8 cellular contexts compared by ENCODE assay signal in the genomic region with DNA sequence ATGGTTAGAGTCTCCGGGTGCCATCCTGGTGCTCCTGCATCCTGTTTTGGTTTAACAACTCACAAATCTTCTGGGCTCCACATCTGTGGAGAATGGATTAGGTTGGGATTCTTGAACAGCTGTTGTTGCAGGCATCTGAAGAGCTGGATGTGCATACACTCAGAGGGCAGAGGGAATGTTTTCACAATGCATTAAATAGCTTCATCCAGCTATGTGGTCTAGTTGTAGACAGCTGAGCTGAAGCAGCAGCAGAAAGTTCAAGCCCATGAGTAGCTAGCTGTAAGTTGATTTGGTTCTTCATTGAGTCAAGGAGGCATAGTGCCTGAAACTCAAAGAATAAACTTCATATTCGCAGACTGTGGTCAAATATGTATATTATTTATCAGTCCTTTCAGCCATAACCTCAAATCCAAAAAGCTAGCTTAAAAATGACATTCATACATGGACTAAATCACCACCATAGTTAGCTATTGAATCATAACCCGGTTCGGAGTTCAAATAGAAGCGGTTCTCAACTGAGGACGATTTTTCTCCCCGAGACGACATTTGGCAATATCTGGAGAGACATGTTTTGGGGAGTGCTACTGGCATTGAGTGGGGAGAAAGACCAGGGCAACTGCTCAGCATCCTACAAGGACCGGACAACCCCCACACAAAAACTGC. TPM values are rescaled to one million over a fixed set of nuclear protein-coding genes. Genes with fewer than 3 reads are reported as not detected.
DNase-seq lines count a peak whose midpoint lies in the region; ATAC-seq and TF ChIP-seq lines count a peak whose summit lies in the region.

No MANE protein-coding gene starts in this region.

- H3K27me3 Mint-ChIP-seq in activated T-cell treated with anti-CD3 and anti-CD28 coated beads, Interleukin-2, amount 50 U/mL, for 4 hours (ENCODE audit: low read depth), result no peaks in the 10 kb centered on the region
- H3K27me3 Mint-ChIP-seq in activated T-helper 2 cell treated with anti-CD3 and anti-CD28 coated beads, Interferon-gamma antibody, Interleukin-2, Interleukin-4, amounts not matched to agents 10 μg/mL and 5 μg/mL and 100 μg/mL, durations not matched to agents 14 hours and 24 hours and 36 hours (ENCODE audit: low read depth), result no peaks in the 10 kb centered on the region

- H3K4me3 ChIP-seq in transverse colon, result peak overlapping the region in 3 of 4 donors; percentile 84 to 97 (median 96)

- no peak for ATAC-seq in activated T-cell treated with anti-CD3 and anti-CD28 coated beads, Interleukin-2, amount 50 U/mL, for 4 hours
- ATAC-seq in GM21528 (IDR thresholded peaks at IDR 0.05; ENCODE audit: low FRiP score, unreplicated experiment), result no peak

- H3K27ac Mint-ChIP-seq in activated T-helper 2 cell treated with anti-CD3 and anti-CD28 coated beads, Interferon-gamma antibody, Interleukin-2, Interleukin-4, amounts not matched to agents 10 μg/mL and 5 μg/mL and 100 μg/mL, durations not matched to agents 14 hours and 24 hours and 36 hours, result peak overlapping the region; percentile 99

- no peak for TF ChIP-seq CTCF in transverse colon (IDR thresholded peaks at IDR 0.05)

- H3K4me1 ChIP-seq in transverse colon, result peaks cover 8 to 59% (median 42%) of the 10 kb centered on the region in 4 donors

- no peaks in the 10 kb centered on the region for H3K36me3 ChIP-seq in transverse colon

- TF ChIP-seq EP300 in transverse colon (IDR thresholded peaks at IDR 0.05; ENCODE audit: low read depth), result no peak

- no peak for TF ChIP-seq POLR2A in transverse colon (IDR thresholded peaks at IDR 0.05)

- H3K9me3 ChIP-seq in transverse colon, result no peaks in the 10 kb centered on the region

- DNase-seq in activated T-cell treated with anti-CD3 and anti-CD28 coated beads, Interleukin-2, amount 50 U/mL, for 4 hours, result no peak
- no peak for DNase-seq in activated T-cell treated with anti-CD3 and anti-CD28 coated beads, Interleukin-2, amount 50 U/mL, for 48 hours
- DNase-seq in activated T-helper 2 cell treated with anti-CD3 and anti-CD28 coated beads, Interferon-gamma antibody, Interleukin-2, Interleukin-4, amounts not matched to agents 10 μg/mL and 5 μg/mL and 100 μg/mL, durations not matched to agents 14 hours and 24 hours and 36 hours (ENCODE audit: low spot score), result no peak
- DNase-seq in transverse colon, result no peak
- DNase-seq in AG08395 (ENCODE audit: low spot score), result no peak
- DNase-seq in mesenteric fat pad (ENCODE audit: low spot score), result no peak

- in situ Hi-C loops in transverse colon (cut with MboI; ENCODE audit: low pct_ligation_motif_present in 1 of 4, low pct_unique_long_range_greater_than_20kb in 1 of 4, low sequenced_read_pairs in 3 of 4), result no loop called here

- intact Hi-C loops in activated T-helper 2 cell treated with anti-CD3 and anti-CD28 coated beads, Interferon-gamma antibody, Interleukin-2, Interleukin-4, amounts not matched to agents 10 μg/mL and 5 μg/mL and 100 μg/mL, durations not matched to agents 14 hours and 24 hours and 36 hours (cut with micrococcal nuclease), result loop anchor here (5.0 kb wide), 1 partner anchor 49 kb away; a partner anchor contains a TSS
- intact Hi-C loops in transverse colon (cut with DNase I; ENCODE audit: low total_unique reads), result no loop called here

- H3K4me3 Mint-ChIP-seq in activated T-cell treated with anti-CD3 and anti-CD28 coated beads, Interleukin-2, amount 50 U/mL, for 4 hours, result peak overlapping the region; percentile 91
- peak overlapping the region; percentile 95 for H3K4me3 Mint-ChIP-seq in activated T-helper 2 cell treated with anti-CD3 and anti-CD28 coated beads, Interferon-gamma antibody, Interleukin-2, Interleukin-4, amounts not matched to agents 10 μg/mL and 5 μg/mL and 100 μg/mL, durations not matched to agents 14 hours and 24 hours and 36 hours (ENCODE audit: low read depth)

- 44% methylated on average over 9 of the region's 9 CpGs; no CpG with 5 or more reads in 1 of the 2 donors for WGBS in transverse colon (ENCODE audit: low coverage in 1 of 2), 2 donors

- H3K27ac ChIP-seq in layer of hippocampus (ENCODE audit: low read depth, low read length), result peak overlapping the region; percentile 93
- H3K27ac ChIP-seq in transverse colon, result peak overlapping the region; percentile 81 to 87 (median 83)

- peaks cover 3% of the 10 kb centered on the region for H3K36me3 Mint-ChIP-seq in activated T-cell treated with anti-CD3 and anti-CD28 coated beads, Interleukin-2, amount 50 U/mL, for 4 hours (ENCODE audit: insufficient read depth)
- H3K36me3 Mint-ChIP-seq in activated T-helper 2 cell treated with anti-CD3 and anti-CD28 coated beads, Interferon-gamma antibody, Interleukin-2, Interleukin-4, amounts not matched to agents 10 μg/mL and 5 μg/mL and 100 μg/mL, durations not matched to agents 14 hours and 24 hours and 36 hours (ENCODE audit: low read depth), result peaks cover 26% of the 10 kb centered on the region

- no peaks in the 10 kb centered on the region for H3K9me3 Mint-ChIP-seq in activated T-cell treated with anti-CD3 and anti-CD28 coated beads, Interleukin-2, amount 50 U/mL, for 4 hours
- no peaks in the 10 kb centered on the region for H3K9me3 Mint-ChIP-seq in activated T-helper 2 cell treated with anti-CD3 and anti-CD28 coated beads, Interferon-gamma antibody, Interleukin-2, Interleukin-4, amounts not matched to agents 10 μg/mL and 5 μg/mL and 100 μg/mL, durations not matched to agents 14 hours and 24 hours and 36 hours

- no peaks in the 10 kb centered on the region for H3K27me3 ChIP-seq in layer of hippocampus (ENCODE audit: control insufficient read depth, insufficient read depth, low read length)
- no peaks in the 10 kb centered on the region for H3K27me3 ChIP-seq in transverse colon

- peaks cover 66% of the 10 kb centered on the region for H3K4me1 Mint-ChIP-seq in activated T-cell treated with anti-CD3 and anti-CD28 coated beads, Interleukin-2, amount 50 U/mL, for 4 hours (ENCODE audit: low read depth)
- H3K4me1 Mint-ChIP-seq in activated T-helper 2 cell treated with anti-CD3 and anti-CD28 coated beads, Interferon-gamma antibody, Interleukin-2, Interleukin-4, amounts not matched to agents 10 μg/mL and 5 μg/mL and 100 μg/mL, durations not matched to agents 14 hours and 24 hours and 36 hours (ENCODE audit: low read depth), result peaks cover 54% of the 10 kb centered on the region

RNA-seq across cellular contexts. Expression of a gene that starts 0.9 kb away (rescaled TPM):
- 10 to 100 TPM; 30.6 to 42.7 (median 38.8) TPM for total RNA-seq in activated T-cell treated with anti-CD3 and anti-CD28 coated beads, Interleukin-2, amount 50 U/mL, for 4 hours
- total RNA-seq in activated T-helper 2 cell treated with anti-CD3 and anti-CD28 coated beads, Interferon-gamma antibody, Interleukin-2, Interleukin-4, amounts not matched to agents 10 μg/mL and 5 μg/mL and 100 μg/mL, durations not matched to agents 14 hours and 24 hours and 36 hours, result 53.3 and 59.9 TPM in 2 replicates
- 100 to 1,000 TPM in 3 of 4 donors, 10 to 100 TPM in 1; 96.1 to 189 (median 115) TPM for total RNA-seq in transverse colon
- 29.8 TPM for total RNA-seq in mesenteric fat pad

RNA-seq across cellular contexts. Expression of a gene that starts 2.2 kb away (rescaled TPM):
- total RNA-seq in activated T-cell treated with anti-CD3 and anti-CD28 coated beads, Interleukin-2, amount 50 U/mL, for 4 hours, result 10 to 100 TPM; 43.0 to 51.8 (median 49.0) TPM
- 71.1 and 72.3 TPM in 2 replicates for total RNA-seq in activated T-helper 2 cell treated with anti-CD3 and anti-CD28 coated beads, Interferon-gamma antibody, Interleukin-2, Interleukin-4, amounts not matched to agents 10 μg/mL and 5 μg/mL and 100 μg/mL, durations not matched to agents 14 hours and 24 hours and 36 hours
- total RNA-seq in transverse colon, result 10 to 100 TPM; 25.3 to 64.0 (median 44.0) TPM
- total RNA-seq in mesenteric fat pad, result 54.2 TPM

RNA-seq across cellular contexts. Expression of a gene that starts 50.0 kb away (rescaled TPM):
- total RNA-seq in activated T-cell treated with anti-CD3 and anti-CD28 coated beads, Interleukin-2, amount 50 U/mL, for 4 hours, result 1 to 10 TPM; 5.9 to 6.8 (median 6.4) TPM
- 24.8 and 25.2 TPM in 2 replicates for total RNA-seq in activated T-helper 2 cell treated with anti-CD3 and anti-CD28 coated beads, Interferon-gamma antibody, Interleukin-2, Interleukin-4, amounts not matched to agents 10 μg/mL and 5 μg/mL and 100 μg/mL, durations not matched to agents 14 hours and 24 hours and 36 hours
- total RNA-seq in transverse colon (10 to 100 TPM in 2 of 4 donors, 1 to 10 TPM in 1, not detected in 1; 9.3 to 11.0 (median 10.1) TPM), mesenteric fat pad (6.4 TPM)
